Comparison of ENCODE assay signal across 11 cellular contexts in the genomic region with DNA sequence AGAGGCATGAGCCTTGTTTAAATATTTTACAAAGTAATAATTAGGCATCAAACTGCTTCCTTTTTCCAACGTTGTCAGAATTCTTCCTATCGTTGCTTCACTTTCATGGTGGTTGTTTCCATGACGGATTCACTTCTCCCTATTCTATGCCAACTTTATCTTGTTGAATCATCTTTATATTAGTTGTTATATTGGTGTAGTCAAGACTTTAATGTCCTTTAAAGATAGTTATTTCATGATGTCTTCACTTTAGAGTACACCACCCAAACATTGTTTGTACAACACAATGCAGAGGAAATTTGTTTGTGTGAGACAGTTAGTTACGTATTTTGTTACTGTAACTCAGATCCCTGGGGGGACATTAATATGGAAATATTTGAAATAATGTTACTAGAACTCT.
"Had no signal": no experiment of that assay in that cellular context is flagged by ENCODE, and none has a peak within 500 bp of the region (broad histone marks: within the 10 kb centered on the region; RNA-seq: fewer than 3 reads in every experiment).

No MANE protein-coding gene starts in this region.

- H3K27ac ChIP-seq: coronary artery, testis had no signal

- H3K4me3 ChIP-seq: coronary artery, skin epidermis, testis had no signal

- H3K4me1 ChIP-seq: testis had no signal

- H3K27me3 ChIP-seq: testis had no signal

- FAIRE-seq: frontal cortex had no signal

- H3K9me3 ChIP-seq: testis had no signal

- DNase-seq: activated CD4-positive, alpha-beta T cell treated with anti-CD3 and anti-CD28 coated beads, Interleukin-2, amount 10 ng/mL, durations not matched to agents 7 days and 5 days; activated CD8-positive, alpha-beta memory T cell treated with anti-CD3 and anti-CD28 coated beads, Interleukin-2, amount 50 U/mL, for 48 hours; activated gamma-delta T cell treated with Interleukin-2 at 50 U/mL for 16 hours; amniotic stem cell; effector CD4-positive, alpha-beta T cell; nucleus accumbens; posterior cingulate gyrus; testis had no signal
